In the genomic region with DNA sequence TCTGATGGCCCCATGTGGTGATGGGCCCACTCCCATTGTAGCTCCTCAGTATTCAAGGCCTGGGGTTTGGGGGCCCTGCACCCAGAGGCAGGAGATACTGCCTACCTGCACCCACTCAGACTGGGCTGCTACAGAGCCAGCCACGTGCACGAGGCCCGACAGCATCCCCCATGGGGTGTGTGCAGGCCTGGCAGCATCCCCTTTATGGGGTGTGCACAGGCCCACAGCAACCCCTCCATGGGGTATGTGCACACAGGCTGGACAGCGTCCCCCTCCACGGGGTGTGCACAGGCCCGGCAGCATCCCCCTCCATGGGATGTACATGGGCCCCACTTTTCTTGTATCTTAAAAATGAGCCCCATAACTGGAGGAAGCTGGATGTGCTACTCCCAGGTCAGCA, we compare ENCODE assay signal across 8 cellular contexts.
"Had no signal": no experiment of that assay in that cellular context is flagged by ENCODE, and none has a peak within 500 bp of the region (broad histone marks: within the 10 kb centered on the region; RNA-seq: fewer than 3 reads in every experiment).

No MANE protein-coding gene starts in this region.

- DNase-seq: GDM1, GF-D8 had no signal

- ATAC-seq: GM12878 had no signal

- FAIRE-seq: G401.6, GM12878, GM12891, GM12892, GM18507, GM19239 had no signal

- H3K4me3 ChIP-seq: GM12878 had no signal
